8 cellular contexts compared by ENCODE assay signal in genomic region chr2:64751286-64752260, GRCh38.
A peak's percentile ranks its signal among the peaks of the same experiment; 100 is the strongest.
DNase-seq lines count a peak whose midpoint lies in the region; ATAC-seq and FAIRE-seq lines count a peak whose summit lies in the region.

No MANE protein-coding gene starts in this region.

- H3K36me3 ChIP-seq in BLaER1 treated with 17β-estradiol and CSF1 and Interleukin-3, amounts not matched to agents 10 nM and 100 nM: no peaks in the 10 kb centered on the region
- H3K36me3 ChIP-seq in esophagus (ENCODE audit: control insufficient read depth in 2 of 2, insufficient read depth in 2 of 2, low read length in 1 of 2) (no peaks in the 10 kb centered on the region), mucosa of rectum (ENCODE audit: control insufficient read depth in 2 of 2, insufficient read depth in 2 of 2, low read length in 2 of 2) (no peaks in the 10 kb centered on the region)

- H3K4me3 ChIP-seq in BLaER1 treated with 17β-estradiol and CSF1 and Interleukin-3, amounts not matched to agents 10 nM and 100 nM: peak overlapping the region; percentile 66 to 83 (median 78)
- peak overlapping the region; percentile 73 to 75 for H3K4me3 ChIP-seq in esophagus (ENCODE audit: low read depth in 1 of 2, low read length in 2 of 2)
- H3K4me3 ChIP-seq in mucosa of rectum (ENCODE audit: low read length in 2 of 2): peak overlapping the region; percentile 93 to 97

- peak; percentile 31 for DNase-seq in NCI-H2107 (lab: John Stamatoyannopoulos, UW)
- peak; percentile 94 for DNase-seq in activated CD4-positive, CD25-positive, alpha-beta regulatory T cell treated with anti-CD3 and anti-CD28 coated beads, Interleukin-2, amount 50 U/mL, for 72 hours
- DNase-seq in urothelium cell line (ENCODE audit: low spot score): peak; percentile 99

- H3K27me3 ChIP-seq in BLaER1 treated with 17β-estradiol and CSF1 and Interleukin-3, amounts not matched to agents 10 nM and 100 nM: peaks cover 0 to 37% (median 27%) of the 10 kb centered on the region in 11 experiments; a peak in 20 of 22 replicates
- no peaks in the 10 kb centered on the region for H3K27me3 ChIP-seq in esophagus (ENCODE audit: control insufficient read depth in 1 of 2, insufficient read depth in 2 of 2, low read length in 2 of 2)
- no peaks in the 10 kb centered on the region for H3K27me3 ChIP-seq in mucosa of rectum (ENCODE audit: control insufficient read depth in 2 of 2, insufficient read depth in 2 of 2, low read length in 2 of 2)

- ATAC-seq in GM18519 (IDR thresholded peaks at IDR 0.05; ENCODE audit: low FRiP score, unreplicated experiment) (peak; percentile 82), HG02885 (IDR thresholded peaks at IDR 0.05; ENCODE audit: poor library complexity, unreplicated experiment) (peak; percentile 84)

- H4K20me1 ChIP-seq in BLaER1 treated with 17β-estradiol and CSF1 and Interleukin-3, amounts not matched to agents 10 nM and 100 nM: no peaks in the 10 kb centered on the region

- H3K4me1 ChIP-seq in BLaER1 treated with 17β-estradiol and CSF1 and Interleukin-3, amounts not matched to agents 10 nM and 100 nM: peaks cover 11 to 27% (median 14%) of the 10 kb centered on the region in 10 experiments
- H3K4me1 ChIP-seq in esophagus (ENCODE audit: control insufficient read depth in 2 of 2, insufficient read depth in 2 of 2, low read length in 1 of 2) (no peaks in the 10 kb centered on the region), mucosa of rectum (ENCODE audit: control insufficient read depth in 2 of 2, insufficient read depth in 2 of 2, low read length in 2 of 2) (peaks cover 7 to 10% of the 10 kb centered on the region in 2 donors)

- H3K9ac ChIP-seq in BLaER1 treated with 17β-estradiol and CSF1 and Interleukin-3, amounts not matched to agents 10 nM and 100 nM: peak overlapping the region; percentile 76 to 90 (median 82)
- H3K9ac ChIP-seq in mucosa of rectum (ENCODE audit: low read depth in 1 of 2, low read length in 2 of 2): peak overlapping the region; percentile 96 to 100

- peak overlapping the region; percentile 84 to 99 (median 94) for H3K4me2 ChIP-seq in BLaER1 treated with 17β-estradiol and CSF1 and Interleukin-3, amounts not matched to agents 10 nM and 100 nM

- no peak for FAIRE-seq in urothelium cell line (lab: Jason Lieb, UNC)

- H3K27ac ChIP-seq in BLaER1 treated with 17β-estradiol and CSF1 and Interleukin-3, amounts not matched to agents 10 nM and 100 nM: peak overlapping the region; percentile 38 to 84 (median 70)
- H3K27ac ChIP-seq in esophagus (ENCODE audit: low read depth in 2 of 2, low read length in 1 of 2) (peak overlapping the region; percentile 99), mucosa of rectum (ENCODE audit: low read depth in 2 of 2, low read length in 2 of 2) (peak overlapping the region; percentile 99 to 100)

- WGBS in esophagus, 2 donors: 0 to 1% methylated on average over 44 to 56 of the region's 59 CpGs

- peaks cover 8 to 14% (median 9%) of the 10 kb centered on the region in 11 experiments for H3K9me3 ChIP-seq in BLaER1 treated with 17β-estradiol and CSF1 and Interleukin-3, amounts not matched to agents 10 nM and 100 nM (replicated peaks in 1 of 11)
- H3K9me3 ChIP-seq in esophagus (ENCODE audit: control insufficient read depth in 2 of 2, insufficient read depth in 1 of 2, low read depth in 1 of 2, low read length in 1 of 2) (no peaks in the 10 kb centered on the region), mucosa of rectum (ENCODE audit: control insufficient read depth in 2 of 2, low read length in 2 of 2) (no peaks in the 10 kb centered on the region)

Comparison
In these comparisons a context has a peak if more than half of its experiments do, and no peak if none do; other contexts are left out.
1. Peak in every context shown above with its lines: DNase-seq, ATAC-seq, H3K4me3 ChIP-seq and H3K27ac ChIP-seq.
2. DNase-seq: peak in every context shown above with its lines; median percentile 99 in urothelium cell line; 94 in activated CD4-positive, CD25-positive, alpha-beta regulatory T cell treated with anti-CD3 and anti-CD28 coated beads, Interleukin-2, amount 50 U/mL, for 72 hours; 31 in NCI-H2107.